ENCODE assay signal across 1 cellular context in the genomic region with DNA sequence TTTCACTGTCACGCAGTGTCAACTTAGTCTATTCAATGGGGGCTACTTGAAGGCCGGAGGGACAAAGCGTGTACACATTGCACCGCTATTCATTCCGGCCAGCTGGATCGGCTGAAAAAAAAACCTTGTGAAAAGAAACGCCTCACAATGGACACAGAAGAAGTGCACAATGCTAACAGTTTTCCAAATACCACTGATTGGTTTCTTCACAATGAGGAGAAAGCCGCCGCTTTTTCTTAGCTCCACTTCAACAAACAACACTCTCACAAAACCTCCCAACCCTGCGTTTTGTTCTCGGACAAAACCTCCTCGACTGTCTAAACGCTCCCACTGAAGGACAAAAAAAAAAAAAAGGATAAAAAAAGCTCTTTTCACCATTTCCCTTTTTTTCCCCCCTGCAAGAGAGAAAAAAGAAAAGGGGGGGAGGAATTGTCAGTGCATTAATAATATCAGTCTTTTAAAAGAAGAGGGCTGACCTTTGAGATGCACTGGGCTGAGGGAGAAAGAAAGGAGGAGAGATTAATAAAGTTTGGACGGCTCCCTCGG.
A peak's percentile ranks its signal among the peaks of the same experiment; 100 is the strongest.
TF ChIP-seq lines count a peak whose summit lies in the region.

No MANE protein-coding gene starts in this region.

TF ChIP-seq in H1, 55 proteins besides CTCF, POLR2A, EP300 and RAD21 (continued from another document):
- peak; percentile 67 for TF ChIP-seq CHD7 (IDR thresholded peaks at IDR 0.05; ENCODE audit: insufficient replicate concordance, low read length)
- no peak for TF ChIP-seq RNF2 (IDR thresholded peaks at IDR 0.05; ENCODE audit: borderline replicate concordance, low read depth, low read length, missing control alignments, poor library complexity, severe bottlenecking)
- peak; percentile 18 for TF ChIP-seq EZH2 (IDR thresholded peaks at IDR 0.05; ENCODE audit: low read depth, low read length, severe bottlenecking)
- 0 out of 4 replicates have a peak, but pooled peaks have one; percentile 0 to 44 for TF ChIP-seq HDAC2 (IDR thresholded peaks at IDR 0.05; ENCODE audit: borderline replicate concordance in 1 of 2, low read depth in 2 of 2, low read length in 2 of 2)
